Comparison of ENCODE assay signal across 27 cellular contexts in genomic region chr3:89234620-89235019, GRCh38.
"Had no signal": no experiment of that assay in that cellular context is flagged by ENCODE, and none has a peak within 500 bp of the region (broad histone marks: within the 10 kb centered on the region; RNA-seq: fewer than 3 reads in every experiment).

No MANE protein-coding gene starts in this region.

- ATAC-seq: effector memory CD8-positive, alpha-beta T cell; esophagus mucosa; foreskin keratinocyte; gastrocnemius medialis; gastroesophageal sphincter; heart left ventricle; heart right ventricle had no signal

- H3K4me3 ChIP-seq: colonic mucosa, coronary artery, dorsolateral prefrontal cortex, esophagus muscularis mucosa, esophagus squamous epithelium, gastrocnemius medialis, gastroesophageal sphincter, heart left ventricle, heart right ventricle, hepatocyte had no signal

- H3K4me1 ChIP-seq: colonic mucosa, esophagus squamous epithelium, foreskin keratinocyte, gastrocnemius medialis, gastroesophageal sphincter, heart left ventricle, heart right ventricle had no signal

- FAIRE-seq: endometrium, endothelial cell of umbilical vein had no signal

- DNase-seq: colonic mucosa; cortex of kidney; dermis blood vessel endothelial cell; dorsolateral prefrontal cortex; effector CD4-positive, alpha-beta T cell; effector CD8-positive, alpha-beta T cell; effector memory CD4-positive, alpha-beta T cell; effector memory CD8-positive, alpha-beta T cell; endodermal cell; erythroblast; esophagus squamous epithelium; foreskin fibroblast; foreskin keratinocyte; foreskin melanocyte; gastrocnemius medialis; glutamatergic neuron; head of caudate nucleus; heart left ventricle; heart right ventricle had no signal

- H3K4me2 ChIP-seq: hepatocyte had no signal

- H3K27ac ChIP-seq: colonic mucosa, coronary artery, dorsolateral prefrontal cortex, epithelial cell of prostate, esophagus muscularis mucosa, esophagus squamous epithelium, foreskin keratinocyte, gastrocnemius medialis, gastroesophageal sphincter, heart left ventricle, heart right ventricle, hepatocyte had no signal

- H3K36me3 ChIP-seq: colonic mucosa, esophagus muscularis mucosa, esophagus squamous epithelium, gastrocnemius medialis, gastroesophageal sphincter, heart left ventricle, heart right ventricle had no signal

- H2AFZ ChIP-seq: hepatocyte had no signal

- H3K9me3 ChIP-seq: colonic mucosa, esophagus muscularis mucosa, esophagus squamous epithelium, gastrocnemius medialis, gastroesophageal sphincter, heart left ventricle, heart right ventricle had no signal

- H3K27me3 ChIP-seq: colonic mucosa, dorsolateral prefrontal cortex, esophagus muscularis mucosa, esophagus squamous epithelium, foreskin keratinocyte, gastrocnemius medialis, gastroesophageal sphincter, heart left ventricle, heart right ventricle, hepatocyte had no signal

- H3K79me2 ChIP-seq: hepatocyte had no signal
